ENCODE assay signal across 7 cellular contexts in the genomic region with DNA sequence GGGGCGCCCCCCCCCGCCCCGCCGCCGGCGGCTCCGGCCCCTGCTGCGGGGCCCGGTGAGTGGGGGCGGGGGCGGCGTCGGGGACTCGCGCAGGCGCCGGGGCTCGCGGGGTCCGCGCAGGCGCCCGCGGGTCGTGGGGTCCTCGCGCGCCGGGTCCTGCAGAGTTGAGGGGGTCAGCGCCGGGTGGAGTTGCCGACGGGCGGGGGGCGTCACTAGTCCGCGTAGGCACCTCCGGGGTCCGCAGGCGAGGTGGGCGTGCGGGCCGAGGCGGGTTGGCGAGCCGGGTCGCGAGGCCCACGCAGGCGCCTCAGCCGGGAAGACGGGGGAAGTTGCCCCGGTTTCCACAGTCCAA. TPM values are rescaled to one million over a fixed set of nuclear protein-coding genes. Genes with fewer than 3 reads are reported as not detected.
DNase-seq lines count a peak whose midpoint lies in the region; ATAC-seq and TF ChIP-seq lines count a peak whose summit lies in the region.

No MANE protein-coding gene starts in this region.

- H3K36me3 ChIP-seq in mucosa of descending colon (ENCODE audit: low read depth) (peaks cover 6% of the 10 kb centered on the region), thyroid gland (no peaks in the 10 kb centered on the region)

- POLR2A ChIA-PET in T-cell (lab: Charles Lee), result interaction anchor here in 1 of 2 donors (0.6 to 1.5 kb wide), 3 partner anchors 17 to 81 kb away, joined by 9 to 12 read pairs (median 10); a partner anchor contains a TSS

- peak; percentile 11 for ATAC-seq in GM18868 (IDR thresholded peaks at IDR 0.05; ENCODE audit: unreplicated experiment)
- ATAC-seq in HG02884 (IDR thresholded peaks at IDR 0.05; ENCODE audit: unreplicated experiment), result peak; percentile 15
- ATAC-seq in T-cell (replicated peaks in 1 of 4), result peak; percentile 17 to 31 (median 24)
- peak; percentile 7 for ATAC-seq in mucosa of descending colon

- H3K9me3 Mint-ChIP-seq in T-cell, result no peaks in the 10 kb centered on the region
- peaks cover 7% of the 10 kb centered on the region for H3K9me3 Mint-ChIP-seq in dendritic cell treated with granulocyte-macrophage colony-stimulating factor and Interleukin-4, amounts not matched to agents 40 ng/mL and 50 ng/mL, for 4 days

- H3K4me3 ChIP-seq in mucosa of descending colon, result peak overlapping the region; percentile 90
- H3K4me3 ChIP-seq in thyroid gland (replicated peaks in 1 of 3), result peak overlapping the region; percentile 25 to 93 (median 88)

- intact Hi-C loops in dendritic cell treated with granulocyte-macrophage colony-stimulating factor and Interleukin-4, amounts not matched to agents 40 ng/mL and 50 ng/mL, for 4 days (cut with micrococcal nuclease), result no loop called here
- intact Hi-C loops in mucosa of descending colon (cut with DNase I, micrococcal nuclease), result no loop called here
- intact Hi-C loops in thyroid gland (cut with DNase I), result no loop called here

- DNase-seq in T-cell (peak in 11 of 34 experiments; percentile 18 to 47 (median 31)), mucosa of descending colon (peak in 1 of 3 donors; percentile 26), thyroid gland (peak; percentile 32 to 42), cerebellar cortex (ENCODE audit: low spot score) (no peak)

- peak overlapping the region; percentile 56 to 88 (median 86) for H3K27ac ChIP-seq in thyroid gland

- peak overlapping the region; percentile 94 to 99 for H3K27ac Mint-ChIP-seq in T-cell
- peak overlapping the region; percentile 91 for H3K27ac Mint-ChIP-seq in dendritic cell treated with granulocyte-macrophage colony-stimulating factor and Interleukin-4, amounts not matched to agents 40 ng/mL and 50 ng/mL, for 4 days

- H3K4me1 ChIP-seq in mucosa of descending colon (ENCODE audit: low read depth), result peaks cover 38% of the 10 kb centered on the region
- peaks cover 47 to 50% of the 10 kb centered on the region in 2 donors for H3K4me1 ChIP-seq in thyroid gland

- H3K4me1 Mint-ChIP-seq in T-cell, result peaks cover 44 to 53% (median 51%) of the 10 kb centered on the region in 3 donors
- H3K4me1 Mint-ChIP-seq in dendritic cell treated with granulocyte-macrophage colony-stimulating factor and Interleukin-4, amounts not matched to agents 40 ng/mL and 50 ng/mL, for 4 days (ENCODE audit: low read depth), result peaks cover 52% of the 10 kb centered on the region

- no peaks in the 10 kb centered on the region for H3K9me3 ChIP-seq in mucosa of descending colon
- no peaks in the 10 kb centered on the region for H3K9me3 ChIP-seq in thyroid gland

- H3K27me3 Mint-ChIP-seq in T-cell, result no peaks in the 10 kb centered on the region
- no peaks in the 10 kb centered on the region for H3K27me3 Mint-ChIP-seq in dendritic cell treated with granulocyte-macrophage colony-stimulating factor and Interleukin-4, amounts not matched to agents 40 ng/mL and 50 ng/mL, for 4 days

- no CpG with 5 or more reads among the region's 53 CpGs for WGBS in thyroid gland, 2 donors

- H3K4me3 Mint-ChIP-seq in T-cell, result peak overlapping the region; percentile 83 to 100 (median 91)
- peak overlapping the region; percentile 77 for H3K4me3 Mint-ChIP-seq in dendritic cell treated with granulocyte-macrophage colony-stimulating factor and Interleukin-4, amounts not matched to agents 40 ng/mL and 50 ng/mL, for 4 days

- no peak for TF ChIP-seq POLR2A in thyroid gland (IDR thresholded peaks at IDR 0.05)

- peaks cover 4% of the 10 kb centered on the region for H3K36me3 Mint-ChIP-seq in T-cell
- peaks cover 48% of the 10 kb centered on the region for H3K36me3 Mint-ChIP-seq in dendritic cell treated with granulocyte-macrophage colony-stimulating factor and Interleukin-4, amounts not matched to agents 40 ng/mL and 50 ng/mL, for 4 days (ENCODE audit: low read depth)

- CTCF ChIA-PET in T-cell (lab: Charles Lee), result interaction anchor here in 1 of 2 donors (0.6 to 1.1 kb wide), 2 partner anchors 22 to 374 kb away, joined by 4 to 8 read pairs; a partner anchor contains a TSS

- H3K27me3 ChIP-seq in thyroid gland, result no peaks in the 10 kb centered on the region

- TF ChIP-seq CTCF in mucosa of descending colon (IDR thresholded peaks at IDR 0.05), result no peak
- TF ChIP-seq CTCF in thyroid gland (IDR thresholded peaks at IDR 0.05), result no peak

RNA-seq across cellular contexts. Expression of a gene that starts 0.4 kb away (rescaled TPM):
- total RNA-seq in T-cell (100 to 1,000 TPM; 173 to 208 (median 194) TPM), mucosa of descending colon (10 to 100 TPM; 60.0 to 72.9 (median 65.9) TPM), thyroid gland (10 to 100 TPM; 26.1 to 99.8 (median 54.2) TPM)

RNA-seq across cellular contexts. Expression of a gene that starts 21.5 kb away (rescaled TPM):
- total RNA-seq in T-cell, result 10 to 100 TPM; 16.8 to 27.6 (median 24.7) TPM
- 10 to 100 TPM; 25.6 to 36.0 (median 29.5) TPM for total RNA-seq in mucosa of descending colon
- total RNA-seq in thyroid gland, result 10 to 100 TPM; 24.2 to 48.4 (median 31.2) TPM

RNA-seq across cellular contexts. Expression of a gene that starts 25.3 kb away (rescaled TPM):
- total RNA-seq in T-cell, result 1 to 10 TPM; 2.9 to 5.8 (median 3.9) TPM
- total RNA-seq in mucosa of descending colon, result 10 to 100 TPM in 1 of 3 donors, 1 to 10 TPM in 2; 1.6 to 18.1 (median 1.9) TPM
- total RNA-seq in thyroid gland, result 1 to 10 TPM in 1 of 4 donors, under 1 TPM in 1, not detected in 2; 0.83 to 1.2 TPM

RNA-seq across cellular contexts. Expression of a gene that starts 29.9 kb away (rescaled TPM):
- 10 to 100 TPM; 10.6 to 22.4 (median 18.2) TPM for total RNA-seq in T-cell
- total RNA-seq in mucosa of descending colon, result 1 to 10 TPM; 3.4 to 4.5 (median 3.7) TPM
- 1 to 10 TPM; 1.6 to 5.8 (median 2.9) TPM for total RNA-seq in thyroid gland

RNA-seq across cellular contexts. Expression of a gene that starts 49.2 kb away (rescaled TPM):
- total RNA-seq in T-cell, result 1 to 10 TPM in 1 of 5 donors, under 1 TPM in 2, not detected in 2; 0.16 to 1.1 (median 0.51) TPM
- 100 to 1,000 TPM in 1 of 3 donors, 10 to 100 TPM in 2; 62.3 to 181 (median 94.8) TPM for total RNA-seq in mucosa of descending colon
- 1 to 10 TPM in 1 of 4 donors, under 1 TPM in 2, not detected in 1; 0.11 to 2.6 (median 0.54) TPM for total RNA-seq in thyroid gland
